In the genomic region with DNA sequence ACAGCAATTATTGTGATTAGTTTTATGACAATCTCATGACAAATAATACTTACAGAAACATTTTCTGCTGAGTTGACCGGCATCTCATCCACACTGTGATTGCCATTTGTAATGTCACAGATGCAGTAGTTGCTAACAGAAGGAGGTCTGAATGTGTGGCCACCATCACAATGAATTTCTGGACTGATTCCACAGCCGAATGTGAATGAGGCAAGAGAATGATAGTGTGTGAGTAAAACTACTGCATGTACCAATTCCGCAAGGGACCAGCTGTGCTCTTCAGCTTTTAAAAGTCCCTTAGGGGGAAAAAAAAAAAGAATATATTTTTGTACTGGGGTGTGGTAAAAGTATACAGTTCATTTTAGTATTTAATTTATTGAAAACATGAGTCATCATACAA, we compare ENCODE assay signal across 24 cellular contexts.
"Had no signal": no experiment of that assay in that cellular context is flagged by ENCODE, and none has a peak within 500 bp of the region (broad histone marks: within the 10 kb centered on the region; RNA-seq: fewer than 3 reads in every experiment).

No MANE protein-coding gene starts in this region.

- ATAC-seq: activated CD4-positive, CD25-positive, alpha-beta regulatory T cell treated with anti-CD3 and anti-CD28 coated beads, Interleukin-2, amount 50 U/mL, for 24 hours; activated CD8-positive, alpha-beta T cell treated with anti-CD3 and anti-CD28 coated beads for 36 hours; activated T-cell treated with anti-CD3 and anti-CD28 coated beads, Interleukin-2, amount 50 U/mL, for 72 hours; Panc1 had no signal

- H3K4me3 ChIP-seq: SJSA1 had no signal

- H3K27me3 ChIP-seq: brain microvascular endothelial cell, SJSA1 had no signal

- H3K27me3 Mint-ChIP-seq: activated CD8-positive, alpha-beta T cell treated with anti-CD3 and anti-CD28 coated beads for 36 hours; activated naive CD4-positive, alpha-beta T cell treated with anti-CD3 and anti-CD28 coated beads, Interleukin-2, amount 10 ng/mL, durations not matched to agents 7 days and 5 days; activated naive CD8-positive, alpha-beta T cell treated with anti-CD3 and anti-CD28 coated beads for 36 hours had no signal

- H3K27ac Mint-ChIP-seq: activated CD8-positive, alpha-beta T cell treated with anti-CD3 and anti-CD28 coated beads for 36 hours; activated naive CD4-positive, alpha-beta T cell treated with anti-CD3 and anti-CD28 coated beads, Interleukin-2, amount 10 ng/mL, durations not matched to agents 7 days and 5 days; activated naive CD8-positive, alpha-beta T cell treated with anti-CD3 and anti-CD28 coated beads for 36 hours; activated T-cell treated with anti-CD3 and anti-CD28 coated beads, Interleukin-2, amount 50 U/mL, for 72 hours; activated T-helper 2 cell treated with anti-CD3 and anti-CD28 coated beads, Interferon-gamma antibody, Interleukin-2, Interleukin-4, amounts not matched to agents 10 μg/mL and 5 μg/mL and 100 μg/mL, durations not matched to agents 14 hours and 24 hours and 36 hours; T-helper 1 cell treated with Interleukin-12 subunit alpha and Interleukin-12 subunit beta and Interleukin-4 antibody, amounts not matched to agents 30 μg/mL and 1 μg/mL, for 36 hours had no signal

- DNase-seq: activated CD4-positive, alpha-beta T cell treated with anti-CD3 and anti-CD28 coated beads for 4 hours; activated CD8-positive, alpha-beta memory T cell treated with anti-CD3 and anti-CD28 coated beads, Interleukin-2, amount 50 U/mL, for 4 hours; activated CD8-positive, alpha-beta T cell treated with anti-CD3 and anti-CD28 coated beads for 36 hours; activated gamma-delta T cell treated with Interleukin-2 at 50 U/mL for 16 hours; activated naive CD4-positive, alpha-beta T cell treated with anti-CD3 and anti-CD28 coated beads, Interleukin-2, amount 10 ng/mL, durations not matched to agents 7 days and 5 days; activated naive CD8-positive, alpha-beta T cell treated with anti-CD3 and anti-CD28 coated beads for 36 hours; activated T-cell treated with anti-CD3 and anti-CD28 coated beads, Interleukin-2, amount 50 U/mL, for 72 hours; brain microvascular endothelial cell; Karpas-422; NCI-H1105 treated with DMSO at 0.1 percent for 48 hours; NCI-H1436 treated with DMSO at 0.1 percent for 48 hours; NCI-H187; NCI-H2081; NCI-H510A treated with DMSO at 0.1 percent for 48 hours; NCI-H69; NK-92 treated with Interleukin-12 subunit alpha and Interleukin-12 subunit beta, amount 100 ng/mL, for 24 hours; OCI-M1; RPMI8226; SHP77 had no signal

- H3K4me1 ChIP-seq: SJSA1 had no signal

- H3K27ac ChIP-seq: brain microvascular endothelial cell, SJSA1 had no signal

- H3K9me3 Mint-ChIP-seq: activated CD8-positive, alpha-beta T cell treated with anti-CD3 and anti-CD28 coated beads for 36 hours; activated naive CD4-positive, alpha-beta T cell treated with anti-CD3 and anti-CD28 coated beads, Interleukin-2, amount 10 ng/mL, durations not matched to agents 7 days and 5 days; activated naive CD8-positive, alpha-beta T cell treated with anti-CD3 and anti-CD28 coated beads for 36 hours; activated T-cell treated with anti-CD3 and anti-CD28 coated beads, Interleukin-2, amount 50 U/mL, for 72 hours; activated T-helper 2 cell treated with anti-CD3 and anti-CD28 coated beads, Interferon-gamma antibody, Interleukin-2, Interleukin-4, amounts not matched to agents 10 μg/mL and 5 μg/mL and 100 μg/mL, durations not matched to agents 14 hours and 24 hours and 36 hours; T-helper 1 cell treated with Interleukin-12 subunit alpha and Interleukin-12 subunit beta and Interleukin-4 antibody, amounts not matched to agents 30 μg/mL and 1 μg/mL, for 36 hours had no signal

- H3K4me3 Mint-ChIP-seq: activated CD8-positive, alpha-beta T cell treated with anti-CD3 and anti-CD28 coated beads for 36 hours; activated naive CD4-positive, alpha-beta T cell treated with anti-CD3 and anti-CD28 coated beads, Interleukin-2, amount 10 ng/mL, durations not matched to agents 7 days and 5 days; activated naive CD8-positive, alpha-beta T cell treated with anti-CD3 and anti-CD28 coated beads for 36 hours; activated T-cell treated with anti-CD3 and anti-CD28 coated beads, Interleukin-2, amount 50 U/mL, for 72 hours; T-helper 1 cell treated with Interleukin-12 subunit alpha and Interleukin-12 subunit beta and Interleukin-4 antibody, amounts not matched to agents 30 μg/mL and 1 μg/mL, for 36 hours had no signal

- H3K9me3 ChIP-seq: SJSA1 had no signal
